Comparison of ENCODE assay signal across 10 cellular contexts in genomic region chr1:240091201-240091600, GRCh38. TPM values are rescaled to one million over a fixed set of nuclear protein-coding genes. Genes with fewer than 3 reads are reported as not detected.
DNase-seq lines count a peak whose midpoint lies in the region; ATAC-seq and TF ChIP-seq lines count a peak whose summit lies in the region.
"Had no signal": no experiment of that assay in that cellular context is flagged by ENCODE, and none has a peak within 500 bp of the region (broad histone marks: within the 10 kb centered on the region; RNA-seq: fewer than 3 reads in every experiment).

No MANE protein-coding gene starts in this region.

- H3K9me3 ChIP-seq in HUES64 (ENCODE audit: insufficient read depth, low read depth, low read length) = no peaks in the 10 kb centered on the region
- no peaks in the 10 kb centered on the region for H3K9me3 ChIP-seq in endodermal cell (ENCODE audit: control insufficient read depth, low read length)
- no peaks in the 10 kb centered on the region for H3K9me3 ChIP-seq in neuronal stem cell (replicated peaks in 1 of 2; ENCODE audit: control insufficient read depth in 2 of 2, insufficient read depth in 1 of 2, low read depth in 1 of 2, low read length in 2 of 2)

- TF ChIP-seq CTCF in Calu3 (IDR thresholded peaks at IDR 0.05; ENCODE audit: unreplicated experiment) = no peak
- TF ChIP-seq CTCF in endodermal cell (conservative IDR thresholded peaks at IDR 0.05) = no peak

- H3K27ac Mint-ChIP-seq in Calu3 (ENCODE audit: unreplicated experiment) (no peak overlapping the region), endodermal cell (no peak overlapping the region)

- DNase-seq in Calu3 = no peak
- DNase-seq in endodermal cell = no peak
- DNase-seq in neuronal stem cell (ENCODE audit: low spot score) = no peak
- no peak for DNase-seq in A172 (ENCODE audit: low spot score)
- DNase-seq in T-helper 1 cell = no peak
- DNase-seq in GM03348 (ENCODE audit: low spot score) = no peak
- DNase-seq: erythroblast; stimulated activated CD4-positive, alpha-beta T cell treated with anti-CD3 and anti-CD28 coated beads, Interleukin-4, amount 100 ng/mL, for 4 hours had no signal

- no peak overlapping the region for H2BK12ac ChIP-seq in neuronal stem cell (ENCODE audit: low read length)

- H3K27me3 ChIP-seq in HUES64 (ENCODE audit: insufficient read depth, low read length) (peaks cover 58% of the 10 kb centered on the region), endodermal cell (ENCODE audit: control insufficient read depth, insufficient read depth, low read length, poor library complexity, severe bottlenecking) (no peaks in the 10 kb centered on the region), neuronal stem cell (ENCODE audit: control insufficient read depth in 3 of 3, insufficient read depth in 3 of 3, low read depth in 1 of 3, low read length in 3 of 3) (peaks cover 0 to 9% (median 0%) of the 10 kb centered on the region in 3 experiments)

- H3K27me3 Mint-ChIP-seq in Calu3 (ENCODE audit: unreplicated experiment) = no peaks in the 10 kb centered on the region
- H3K27me3 Mint-ChIP-seq in endodermal cell (ENCODE audit: insufficient read depth) = peaks cover 23% of the 10 kb centered on the region

- no peak overlapping the region for H2BK5ac ChIP-seq in neuronal stem cell (ENCODE audit: low read length)

- H3K36me3 Mint-ChIP-seq in Calu3 (ENCODE audit: insufficient read depth, unreplicated experiment) (peaks cover 5% of the 10 kb centered on the region), endodermal cell (ENCODE audit: low read depth) (peaks cover 2% of the 10 kb centered on the region)

- ATAC-seq in HG02763 (IDR thresholded peaks at IDR 0.05; ENCODE audit: unreplicated experiment) = no peak

- no peak overlapping the region for H3K4ac ChIP-seq in neuronal stem cell (ENCODE audit: low read length)

- peak overlapping the region; percentile 94 for H2AFZ ChIP-seq in neuronal stem cell (ENCODE audit: low read length)

- peak overlapping the region; percentile 42 for H3K4me3 Mint-ChIP-seq in Calu3 (ENCODE audit: low read depth, unreplicated experiment)
- peak overlapping the region; percentile 78 for H3K4me3 Mint-ChIP-seq in endodermal cell

- BruUV-seq in Calu3 (replicated peaks; lab: Mats Ljungman, UMichigan) = no TSS peak

- no peak overlapping the region for H4K8ac ChIP-seq in neuronal stem cell (ENCODE audit: low read depth, low read length)

- intact Hi-C loops in Calu3 (cut with micrococcal nuclease; ENCODE audit: unreplicated experiment) = no loop called here

- H3K4me1 Mint-ChIP-seq in Calu3 (ENCODE audit: low read depth, unreplicated experiment) = no peaks in the 10 kb centered on the region
- H3K4me1 Mint-ChIP-seq in endodermal cell = peaks cover 28% of the 10 kb centered on the region

- no peak overlapping the region for H2AK5ac ChIP-seq in neuronal stem cell (ENCODE audit: low read depth, low read length)

- H3K9me3 Mint-ChIP-seq in Calu3 (ENCODE audit: low read depth, unreplicated experiment) = no peaks in the 10 kb centered on the region
- no peaks in the 10 kb centered on the region for H3K9me3 Mint-ChIP-seq in endodermal cell

- H3K23ac ChIP-seq in neuronal stem cell (ENCODE audit: low read depth, low read length, poor library complexity) = no peak overlapping the region

- no peak overlapping the region for H3K18ac ChIP-seq in neuronal stem cell (ENCODE audit: low read length)

- no peak overlapping the region for H3K27ac ChIP-seq in HUES64 (ENCODE audit: low read depth, low read length)
- peak overlapping the region; percentile 79 for H3K27ac ChIP-seq in endodermal cell (ENCODE audit: low read depth, low read length)
- no peak overlapping the region for H3K27ac ChIP-seq in neuronal stem cell (replicated peaks; ENCODE audit: low read length)

- no peak overlapping the region for H2BK15ac ChIP-seq in neuronal stem cell (ENCODE audit: low read length)

- no peak overlapping the region for H3K9ac ChIP-seq in HUES64 (ENCODE audit: low read depth, low read length)
- peak overlapping the region; percentile 33 for H3K9ac ChIP-seq in endodermal cell (ENCODE audit: extremely low read depth, low read length, poor library complexity, severe bottlenecking)
- no peak overlapping the region for H3K9ac ChIP-seq in neuronal stem cell (ENCODE audit: low read depth, low read length, poor library complexity)

- peaks cover 2% of the 10 kb centered on the region for H3K79me1 ChIP-seq in neuronal stem cell (ENCODE audit: low read depth, low read length)

- no peaks in the 10 kb centered on the region for H3K36me3 ChIP-seq in HUES64 (ENCODE audit: insufficient read depth, low read length)
- H3K36me3 ChIP-seq in endodermal cell (ENCODE audit: control insufficient read depth, insufficient read depth, low read length) = peaks cover 10% of the 10 kb centered on the region
- H3K36me3 ChIP-seq in neuronal stem cell (replicated peaks in 1 of 2; ENCODE audit: control insufficient read depth in 2 of 2, insufficient read depth in 2 of 2, low read length in 2 of 2) = peaks cover 0 to 3% of the 10 kb centered on the region in 2 donors

- H3K14ac ChIP-seq in neuronal stem cell (ENCODE audit: low read length) = no peak overlapping the region

- CTCF ChIA-PET in Calu3 (lab: Charles Lee) = no interaction called here

- peak overlapping the region; percentile 60 for H3K4me3 ChIP-seq in HUES64 (ENCODE audit: low read length)
- peak overlapping the region; percentile 90 for H3K4me3 ChIP-seq in endodermal cell (ENCODE audit: low read length)
- H3K4me3 ChIP-seq in neuronal stem cell (ENCODE audit: low read length in 2 of 2) = peak overlapping the region; percentile 70 to 86

- H4K91ac ChIP-seq in neuronal stem cell (ENCODE audit: low read depth, low read length, poor library complexity) = no peak overlapping the region

- WGBS in HUES64 = 5% methylated on average over 2 of the region's 2 CpGs
- 7 to 14% methylated on average over 2 of the region's 2 CpGs for WGBS in endodermal cell (ENCODE audit: insufficient coverage in 1 of 2, insufficient read length in 1 of 2), 2 experiments
- no CpG with 5 or more reads among the region's 2 CpGs for WGBS in neuronal stem cell (ENCODE audit: extremely low coverage in 2 of 2, insufficient read length in 2 of 2, insufficient replicate concordance in 1 of 2), 2 donors

- H2BK120ac ChIP-seq in neuronal stem cell (ENCODE audit: low read depth, low read length) = no peak overlapping the region

- peaks cover 10% of the 10 kb centered on the region for H3K4me1 ChIP-seq in HUES64 (ENCODE audit: insufficient read depth, low read length)
- no peaks in the 10 kb centered on the region for H3K4me1 ChIP-seq in endodermal cell (ENCODE audit: control insufficient read depth, insufficient read depth, low read length)
- H3K4me1 ChIP-seq in neuronal stem cell (ENCODE audit: control insufficient read depth in 2 of 2, insufficient read depth in 1 of 2, low read depth in 1 of 2, low read length in 2 of 2) = peaks cover 7 to 27% of the 10 kb centered on the region in 2 donors

- H3K4me2 ChIP-seq in neuronal stem cell (ENCODE audit: insufficient read depth, low read length, poor library complexity, severe bottlenecking) = peak overlapping the region; percentile 98

RNA-seq across cellular contexts. Expression of gene FMN2, which starts 0.5 kb away (rescaled TPM):
- 0.12 TPM in 1 of 2 replicates, not detected in the other for total RNA-seq in Calu3 (2022)
- 1.8 TPM for polyA plus RNA-seq in HUES64 (2013, experiment 1 of 2)
- polyA plus RNA-seq in HUES64 (2013, experiment 2 of 2) = 3.2 TPM
- total RNA-seq in endodermal cell = 10 to 100 TPM; 26.9 to 27.2 TPM
- 15.9 TPM for polyA plus RNA-seq in endodermal cell (2013, experiment 1 of 2)
- 17.4 TPM for polyA plus RNA-seq in endodermal cell (2013, experiment 2 of 2)
- 6.4 TPM for polyA plus RNA-seq in neuronal stem cell (2013, experiment 1 of 2)
- 6.4 TPM for polyA plus RNA-seq in neuronal stem cell (2013, experiment 2 of 2)
- total RNA-seq in A172 (2014; rRNA removed; shearing (Covaris generic)) = 5.1 and 8.8 TPM in 2 replicates
